In genomic region chr1:175192111-175192629, GRCh38 we compare ENCODE assay signal across 8 cellular contexts. TPM values are rescaled to one million over a fixed set of nuclear protein-coding genes. Genes with fewer than 3 reads are reported as not detected.
DNase-seq lines count a peak whose midpoint lies in the region; ATAC-seq and TF ChIP-seq lines count a peak whose summit lies in the region.

No MANE protein-coding gene starts in this region.

- peak overlapping the region; percentile 98 for H3K4me3 Mint-ChIP-seq in activated naive CD8-positive, alpha-beta T cell
- H3K4me3 Mint-ChIP-seq in progenitor cell of endocrine pancreas (ENCODE audit: low read depth) = peak overlapping the region; percentile 91

- H3K36me3 ChIP-seq in left ventricle myocardium inferior = no peaks in the 10 kb centered on the region

- no peaks in the 10 kb centered on the region for H3K27me3 ChIP-seq in left ventricle myocardium inferior (ENCODE audit: low read depth)

- H3K27ac ChIP-seq in 22Rv1 (peak overlapping the region; percentile 73), left ventricle myocardium inferior (replicated peaks) (peak overlapping the region; percentile 89)

- H3K9me3 Mint-ChIP-seq in activated naive CD8-positive, alpha-beta T cell (ENCODE audit: low read depth) = no peaks in the 10 kb centered on the region
- no peaks in the 10 kb centered on the region for H3K9me3 Mint-ChIP-seq in progenitor cell of endocrine pancreas (ENCODE audit: low read depth)

- peak overlapping the region; percentile 89 for H3K27ac Mint-ChIP-seq in activated naive CD8-positive, alpha-beta T cell
- H3K27ac Mint-ChIP-seq in progenitor cell of endocrine pancreas = peak overlapping the region; percentile 40

- H3K4me1 ChIP-seq in left ventricle myocardium inferior = peaks cover 66% of the 10 kb centered on the region

- TF ChIP-seq CTCF in 22Rv1 (IDR thresholded peaks at IDR 0.05) (no peak), left ventricle myocardium inferior (IDR thresholded peaks at IDR 0.05; ENCODE audit: borderline replicate concordance) (no peak), progenitor cell of endocrine pancreas (IDR thresholded peaks at IDR 0.05; ENCODE audit: unreplicated experiment) (no peak)

- peak; percentile 36 for DNase-seq in GM19238 (ENCODE audit: insufficient read length, low spot score)
- DNase-seq in NCI-H82 (lab: John Stamatoyannopoulos, UW) = peak; percentile 58
- peak; percentile 67 for DNase-seq in left ventricle myocardium inferior
- DNase-seq in progenitor cell of endocrine pancreas (ENCODE audit: low spot score, unreplicated experiment) = no peak
- DNase-seq in inferior parietal cortex (ENCODE audit: extremely low spot score) = no peak

- intact Hi-C loops in left ventricle myocardium inferior (cut with micrococcal nuclease) = no loop called here

- H3K9me3 ChIP-seq in left ventricle myocardium inferior (replicated peaks) = no peaks in the 10 kb centered on the region

- no peaks in the 10 kb centered on the region for H3K36me3 Mint-ChIP-seq in activated naive CD8-positive, alpha-beta T cell
- no peaks in the 10 kb centered on the region for H3K36me3 Mint-ChIP-seq in progenitor cell of endocrine pancreas (ENCODE audit: insufficient read depth)

- H3K4me3 ChIP-seq in left ventricle myocardium inferior = peak overlapping the region; percentile 84

- H3K27me3 Mint-ChIP-seq in activated naive CD8-positive, alpha-beta T cell = no peaks in the 10 kb centered on the region
- H3K27me3 Mint-ChIP-seq in progenitor cell of endocrine pancreas = peaks cover 57% of the 10 kb centered on the region

- peaks cover 54% of the 10 kb centered on the region for H3K4me1 Mint-ChIP-seq in activated naive CD8-positive, alpha-beta T cell (ENCODE audit: low read depth)
- H3K4me1 Mint-ChIP-seq in progenitor cell of endocrine pancreas (ENCODE audit: low read depth) = peaks cover 6% of the 10 kb centered on the region

- no peak for ATAC-seq in GM18498 (IDR thresholded peaks at IDR 0.05; ENCODE audit: unreplicated experiment)

RNA-seq across cellular contexts. Expression of gene KIAA0040, which starts 0.4 kb away (rescaled TPM):
- total RNA-seq in left ventricle myocardium inferior (12.8 TPM), progenitor cell of endocrine pancreas (2.4 and 2.8 TPM in 2 replicates)

Comparison
In these comparisons a context has a peak if more than half of its experiments do, and no peak if none do; other contexts are left out.
1. DNase-seq: peak in GM19238 (single experiment), NCI-H82 (single experiment) and left ventricle myocardium inferior (single experiment); none in progenitor cell of endocrine pancreas (single experiment) and inferior parietal cortex (single experiment).